In the genomic region with DNA sequence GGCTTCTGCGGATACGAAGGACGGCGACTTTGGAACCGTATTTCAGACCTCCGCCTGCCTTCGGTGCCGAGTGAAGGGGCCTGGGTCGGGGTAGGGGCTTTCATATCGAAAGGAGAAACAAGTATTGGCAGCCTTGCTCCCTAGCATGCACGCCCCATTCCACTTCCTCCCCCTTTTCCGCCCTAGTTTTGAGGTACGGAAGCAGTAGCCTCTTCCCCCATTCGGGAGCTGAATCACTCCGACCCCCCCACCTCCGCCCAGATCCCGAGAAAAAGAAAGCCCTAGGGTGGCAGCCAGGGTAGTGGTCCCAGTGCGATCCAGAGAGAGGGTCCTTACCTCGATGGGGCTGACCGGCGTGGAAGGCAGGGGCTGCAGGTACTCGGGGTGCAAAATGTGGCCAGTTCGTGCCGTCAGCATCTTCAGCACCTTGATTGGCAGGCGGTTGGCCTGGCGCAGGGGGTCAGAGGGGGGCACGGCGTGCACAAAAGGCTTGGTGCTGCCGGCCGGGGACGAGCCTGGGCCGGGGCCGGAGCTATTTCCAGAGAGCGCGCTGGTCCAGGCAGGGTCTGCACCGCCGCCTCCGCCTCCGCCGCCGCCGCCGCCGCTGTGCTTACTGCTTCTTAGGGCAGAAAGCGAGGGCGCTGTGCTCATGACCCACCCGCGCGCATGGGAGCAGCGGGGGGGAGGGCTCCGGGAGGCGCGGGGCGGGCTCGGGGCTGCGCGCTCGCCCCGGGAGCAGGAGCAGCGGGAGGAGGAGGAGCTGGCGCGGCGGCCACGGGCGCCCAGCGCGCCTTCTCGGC, we compare ENCODE assay signal across 8 cellular contexts. TPM values are rescaled to one million over a fixed set of nuclear protein-coding genes. Genes with fewer than 3 reads are reported as not detected.
DNase-seq lines count a peak whose midpoint lies in the region; ATAC-seq, FAIRE-seq and TF ChIP-seq lines count a peak whose summit lies in the region.

No MANE protein-coding gene starts in this region.

- intact Hi-C loops in pancreas (cut with DNase I): loop anchor here in 1 of 3 donors (10.0 kb wide), 2 partner anchors 374 to 524 kb away; no protein-coding TSS in a partner anchor

- ATAC-seq in GM19372 (IDR thresholded peaks at IDR 0.05; ENCODE audit: low read depth, unreplicated experiment) (peak; percentile 26), pancreas (peak in 2 of 4 donors; percentile 2 to 6)

- peaks cover 26% of the 10 kb centered on the region for H3K27me3 Mint-ChIP-seq in glutamatergic neuron (ENCODE audit: unreplicated experiment)

- no peaks in the 10 kb centered on the region for H3K36me3 ChIP-seq in pancreas

- no peak for TF ChIP-seq CTCF in glutamatergic neuron (IDR thresholded peaks at IDR 0.05; ENCODE audit: partially characterized antibody, unreplicated experiment)
- no peak for TF ChIP-seq CTCF in pancreas (IDR thresholded peaks at IDR 0.05)

- no peaks in the 10 kb centered on the region for H3K27me3 ChIP-seq in pancreas

- no peak overlapping the region for H3K27ac Mint-ChIP-seq in glutamatergic neuron (ENCODE audit: unreplicated experiment)

- no peak for TF ChIP-seq POLR2A in erythroblast (IDR thresholded peaks at IDR 0.05; ENCODE audit: low read length)

- peaks cover 24% of the 10 kb centered on the region for H3K9me3 Mint-ChIP-seq in glutamatergic neuron (ENCODE audit: unreplicated experiment)

- H3K4me3 ChIP-seq in pancreas: peak overlapping the region; percentile 91 to 98 (median 94)

- H3K4me1 Mint-ChIP-seq in glutamatergic neuron (ENCODE audit: low read depth, unreplicated experiment): peaks cover 10% of the 10 kb centered on the region

- H3K4me3 Mint-ChIP-seq in glutamatergic neuron (ENCODE audit: unreplicated experiment): peak overlapping the region; percentile 95

- no peaks in the 10 kb centered on the region for H3K9me3 ChIP-seq in pancreas

- H3K36me3 Mint-ChIP-seq in glutamatergic neuron (ENCODE audit: unreplicated experiment): no peaks in the 10 kb centered on the region

- 0% methylated on average over 48 to 68 of the region's 68 CpGs for WGBS in pancreas, 2 donors

- FAIRE-seq in pancreas (lab: Jason Lieb, UNC): no peak

- no peaks in the 10 kb centered on the region for H3K4me1 ChIP-seq in pancreas

- peak overlapping the region; percentile 97 to 99 (median 98) for H3K27ac ChIP-seq in pancreas

- DNase-seq in COR-L47 (lab: John Stamatoyannopoulos, UW): peak; percentile 39
- DNase-seq in HuH-7.5 (ENCODE audit: low spot score): peak; percentile 35
- DNase-seq in activated CD8-positive, alpha-beta memory T cell treated with anti-CD3 and anti-CD28 coated beads, Interleukin-2, amount 50 U/mL, for 48 hours: peak; percentile 61
- DNase-seq in glutamatergic neuron: peak; percentile 73
- DNase-seq in pancreas: peak; percentile 55 to 89 (median 75)
- no peak for DNase-seq in erythroblast (lab: John Stamatoyannopoulos, UW)
- DNase-seq in dedifferentiated amniotic fluid mesenchymal stem cell (ENCODE audit: extremely low spot score): no peak

RNA-seq across cellular contexts. Expression of gene ZNF503, which starts 0.6 kb away (rescaled TPM):
- 5.6 TPM for total RNA-seq in glutamatergic neuron (ENCODE audit: unreplicated experiment)
- 10 to 100 TPM; 18.3 to 41.2 (median 25.1) TPM for total RNA-seq in pancreas
- polyA plus RNA-seq in pancreas: 10 to 100 TPM; 13.8 to 22.3 TPM

RNA-seq across cellular contexts. Expression of gene LRMDA, which starts 30.5 kb away (rescaled TPM):
- total RNA-seq in glutamatergic neuron (ENCODE audit: unreplicated experiment) (2.1 TPM), pancreas (10 to 100 TPM in 5 of 6 donors, 1 to 10 TPM in 1; 4.6 to 21.2 (median 13.4) TPM)
- polyA plus RNA-seq in pancreas: 10 to 100 TPM; 11.9 to 15.0 TPM

Comparison
In these comparisons a context has a peak if more than half of its experiments do, and no peak if none do; other contexts are left out.
1. DNase-seq: peak in COR-L47 (single experiment), HuH-7.5 (single experiment), activated CD8-positive, alpha-beta memory T cell treated with anti-CD3 and anti-CD28 coated beads, Interleukin-2, amount 50 U/mL, for 48 hours (single experiment), glutamatergic neuron (single experiment) and pancreas (6 of 6); none in erythroblast (0 of 2) and dedifferentiated amniotic fluid mesenchymal stem cell (single experiment).